8 cellular contexts compared by ENCODE assay signal in the genomic region with DNA sequence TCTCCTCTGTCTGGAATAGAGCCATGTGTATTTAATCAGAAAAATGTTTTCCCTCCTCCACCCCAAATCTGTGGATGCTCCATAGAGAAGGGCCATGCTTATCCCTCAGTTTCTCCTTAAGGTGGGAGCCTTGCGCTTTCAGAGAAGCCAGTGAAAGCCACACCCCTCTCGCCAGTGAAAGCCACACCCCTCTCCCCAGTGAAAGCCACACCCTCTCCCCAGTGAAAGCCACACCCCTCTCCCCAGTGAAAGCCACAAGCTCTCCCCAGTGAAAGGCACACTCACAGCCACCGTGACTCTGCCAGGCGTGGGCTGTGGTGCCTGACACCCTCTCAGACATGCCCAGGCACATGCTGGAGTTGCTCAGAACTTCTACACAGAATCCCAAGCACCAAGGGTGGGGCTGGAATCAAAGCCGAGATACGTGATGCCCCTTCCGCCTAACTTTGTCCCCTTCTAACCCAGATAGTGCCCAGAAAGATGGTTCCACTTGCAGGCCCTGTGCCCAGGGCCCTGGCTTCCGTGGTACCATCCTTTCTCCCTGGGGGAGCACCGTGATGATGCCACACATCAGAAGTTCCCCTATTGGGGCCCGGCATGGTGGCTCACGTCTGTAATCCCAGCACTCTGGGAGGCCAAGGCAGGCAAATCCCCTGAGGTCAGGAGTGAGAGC. TPM values are rescaled to one million over a fixed set of nuclear protein-coding genes. Genes with fewer than 3 reads are reported as not detected.
DNase-seq lines count a peak whose midpoint lies in the region; ATAC-seq and TF ChIP-seq lines count a peak whose summit lies in the region.

No MANE protein-coding gene starts in this region.

- no peak for TF ChIP-seq CTCF in Loucy (conservative IDR thresholded peaks at IDR 0.05; ENCODE audit: low read length)
- TF ChIP-seq CTCF in chondrocyte (IDR thresholded peaks at IDR 0.05): no peak
- no peak for TF ChIP-seq CTCF in natural killer cell (IDR thresholded peaks at IDR 0.05)

- H3K4me3 ChIP-seq in Loucy (ENCODE audit: low read length, poor library complexity, severe bottlenecking): peak overlapping the region; percentile 34

- H3F3A ChIP-seq in Loucy (ENCODE audit: low read depth): no peaks in the 10 kb centered on the region

- H3K9me3 Mint-ChIP-seq in chondrocyte (ENCODE audit: low read depth) (no peaks in the 10 kb centered on the region), natural killer cell (no peaks in the 10 kb centered on the region)

- no peaks in the 10 kb centered on the region for H3K27me3 ChIP-seq in Loucy (ENCODE audit: insufficient read depth, low read length, poor library complexity, severe bottlenecking)

- ATAC-seq in natural killer cell (peak; percentile 75 to 86 (median 82)), HG03354 (IDR thresholded peaks at IDR 0.05; ENCODE audit: poor library complexity, severe bottlenecking, unreplicated experiment) (no peak)

- H3K27me3 Mint-ChIP-seq in chondrocyte (ENCODE audit: low read depth) (no peaks in the 10 kb centered on the region), natural killer cell (ENCODE audit: low read depth in 2 of 2) (no peaks in the 10 kb centered on the region)

- H3K4me2 ChIP-seq in Loucy (ENCODE audit: low read depth, low read length, poor library complexity, severe bottlenecking): peak overlapping the region; percentile 59

- no peaks in the 10 kb centered on the region for H3K36me3 ChIP-seq in Loucy (ENCODE audit: insufficient read depth, low read length)

- H4K20me1 ChIP-seq in Loucy (ENCODE audit: insufficient read depth, low read length, poor library complexity, severe bottlenecking): no peaks in the 10 kb centered on the region

- H3K79me2 ChIP-seq in Loucy (ENCODE audit: insufficient read depth, low read length): peaks cover 18% of the 10 kb centered on the region; the same call in 1 of the 2 replicates

- peak overlapping the region; percentile 57 for H3K27ac Mint-ChIP-seq in chondrocyte (ENCODE audit: unreplicated experiment)
- H3K27ac Mint-ChIP-seq in natural killer cell: peak overlapping the region; percentile 81 to 84

- H3K36me3 Mint-ChIP-seq in chondrocyte (ENCODE audit: low read depth): no peaks in the 10 kb centered on the region
- no peaks in the 10 kb centered on the region for H3K36me3 Mint-ChIP-seq in natural killer cell

- H3K4me1 Mint-ChIP-seq in chondrocyte (ENCODE audit: low read depth) (peaks cover 19% of the 10 kb centered on the region), natural killer cell (peaks cover 47 to 78% of the 10 kb centered on the region in 2 donors)

- DNase-seq in NCI-H345 (lab: John Stamatoyannopoulos, UW) (peak; percentile 29), NCI-H345 treated with DMSO at 0.1 percent for 48 hours (lab: John Stamatoyannopoulos, UW; ENCODE audit: unreplicated experiment) (no peak), chondrocyte (ENCODE audit: low spot score) (no peak), natural killer cell (peak; percentile 57), NCI-H1092 (lab: John Stamatoyannopoulos, UW) (no peak)
- DNase-seq in activated CD4-positive, CD25-positive, alpha-beta regulatory T cell treated with anti-CD3 and anti-CD28 coated beads, Interleukin-2, amount 50 U/mL, for 72 hours: peak; percentile 77

- peaks cover 50% of the 10 kb centered on the region for H3K4me1 ChIP-seq in Loucy (ENCODE audit: insufficient read depth, low read length, poor library complexity, severe bottlenecking)

- intact Hi-C loops in natural killer cell (cut with micrococcal nuclease): loop anchor here (2.0 to 10.0 kb wide), 3 partner anchors 13 to 691 kb away; no protein-coding TSS in a partner anchor

- no peak overlapping the region for H2AFZ ChIP-seq in Loucy (ENCODE audit: low read length)

- H3K9me3 ChIP-seq in Loucy (ENCODE audit: insufficient read depth, low read depth, low read length): no peaks in the 10 kb centered on the region

- peak overlapping the region; percentile 71 for H3K9ac ChIP-seq in Loucy (ENCODE audit: low read depth, low read length, poor library complexity, severe bottlenecking)

- no peak overlapping the region for H3K4me3 Mint-ChIP-seq in chondrocyte (ENCODE audit: unreplicated experiment)
- peak overlapping the region; percentile 76 for H3K4me3 Mint-ChIP-seq in natural killer cell

- H3K9me2 ChIP-seq in Loucy (replicated peaks; ENCODE audit: low read depth, low read length): no peaks in the 10 kb centered on the region

RNA-seq across cellular contexts. Expression of a gene that starts 16.5 kb away (rescaled TPM):
- total RNA-seq in chondrocyte (10.6 to 17.2 TPM (median 15.1 TPM) in 3 replicates), natural killer cell (100 to 1,000 TPM in 1 of 3 donors, 10 to 100 TPM in 2; 92.6 to 133 (median 93.4) TPM)

Comparison
In these comparisons a context has a peak if more than half of its experiments do, and no peak if none do; other contexts are left out.
1. DNase-seq: peak in NCI-H345 (single experiment), activated CD4-positive, CD25-positive, alpha-beta regulatory T cell treated with anti-CD3 and anti-CD28 coated beads, Interleukin-2, amount 50 U/mL, for 72 hours (single experiment) and natural killer cell (single experiment); none in NCI-H345 treated with DMSO at 0.1 percent for 48 hours (single experiment), chondrocyte (single experiment) and NCI-H1092 (single experiment).